Comparison of ENCODE assay signal across 2 cellular contexts in the genomic region with DNA sequence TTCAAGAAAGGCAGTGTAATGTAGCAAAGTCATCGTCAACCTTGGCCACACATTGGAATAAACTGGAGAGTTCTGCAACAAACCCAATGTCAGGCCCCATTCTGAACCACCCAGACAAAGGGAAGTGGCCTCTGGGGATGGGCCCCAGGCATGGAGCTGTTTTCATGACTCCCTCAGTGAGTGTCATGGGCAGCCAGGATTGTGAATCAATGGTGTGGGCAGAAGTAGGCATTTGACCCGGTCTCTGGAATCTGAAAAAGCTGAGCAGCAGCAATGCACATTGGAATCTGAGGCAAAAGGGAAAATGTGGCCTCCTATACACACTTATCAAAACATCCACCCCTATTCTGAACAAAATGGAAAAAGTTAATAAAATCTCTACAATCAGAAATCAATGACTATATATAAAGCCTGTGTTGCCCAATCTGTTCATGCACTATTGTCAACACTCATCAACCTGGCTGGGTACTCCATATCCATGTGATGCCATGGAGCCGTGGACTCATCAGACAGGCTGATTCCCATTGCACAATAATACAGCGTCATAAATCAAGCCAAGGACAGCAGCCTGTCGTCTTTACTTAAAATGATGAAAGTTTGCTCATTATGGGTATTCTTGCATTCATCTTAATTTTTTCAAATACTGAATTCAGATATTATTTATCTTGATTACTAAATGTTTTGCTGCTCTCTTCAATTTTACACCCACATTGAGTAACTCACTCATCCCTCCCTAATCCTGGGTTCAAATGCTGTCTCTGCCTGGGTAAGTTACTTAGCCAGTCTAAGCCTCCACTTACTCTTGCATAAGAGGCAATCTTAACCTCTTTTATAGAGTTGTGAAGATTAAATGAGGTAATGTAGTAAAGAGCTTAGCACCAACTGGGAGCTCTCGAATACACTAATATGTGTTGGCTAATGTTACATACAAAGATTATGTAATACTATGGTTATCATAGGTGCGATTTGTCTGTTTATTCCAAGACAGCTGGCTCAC.
A peak's percentile ranks its signal among the peaks of the same experiment; 100 is the strongest.
TF ChIP-seq lines count a peak whose summit lies in the region.

No MANE protein-coding gene starts in this region.

TF ChIP-seq in K562, 482 proteins besides CTCF, POLR2A, EP300 and RAD21 (continued from another document and continues in another):
- no peak for TF ChIP-seq ZSCAN29 (IDR thresholded peaks at IDR 0.05)
- TF ChIP-seq, protein P1, sequence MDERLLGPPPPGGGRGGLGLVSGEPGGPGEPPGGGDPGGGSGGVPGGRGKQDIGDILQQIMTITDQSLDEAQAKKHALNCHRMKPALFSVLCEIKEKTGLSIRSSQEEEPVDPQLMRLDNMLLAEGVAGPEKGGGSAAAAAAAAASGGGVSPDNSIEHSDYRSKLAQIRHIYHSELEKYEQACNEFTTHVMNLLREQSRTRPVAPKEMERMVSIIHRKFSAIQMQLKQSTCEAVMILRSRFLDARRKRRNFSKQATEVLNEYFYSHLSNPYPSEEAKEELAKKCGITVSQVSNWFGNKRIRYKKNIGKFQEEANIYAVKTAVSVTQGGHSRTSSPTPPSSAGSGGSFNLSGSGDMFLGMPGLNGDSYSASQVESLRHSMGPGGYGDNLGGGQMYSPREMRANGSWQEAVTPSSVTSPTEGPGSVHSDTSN (CRISPR knock-in tag; IDR thresholded peaks at IDR 0.05; ENCODE audit: low read depth): no peak
- TF ChIP-seq, protein P1 (tag; conservative IDR thresholded peaks at IDR 0.05; ENCODE audit: low read depth): peak; percentile 80
- TF ChIP-seq CEBPB (tag; IDR thresholded peaks at IDR 0.05): peak; percentile 92
- no peak for TF ChIP-seq HDAC6 (IDR thresholded peaks at IDR 0.05; ENCODE audit: low read depth, low read length)
- TF ChIP-seq CEBPG (CRISPR knock-in tag; IDR thresholded peaks at IDR 0.05): no peak
- peak; percentile 70 to 76 for TF ChIP-seq CEBPG (tag; conservative IDR thresholded peaks at IDR 0.05 in 1 of 2, IDR thresholded peaks at IDR 0.05 in 1 of 2)
- TF ChIP-seq, protein P2, sequence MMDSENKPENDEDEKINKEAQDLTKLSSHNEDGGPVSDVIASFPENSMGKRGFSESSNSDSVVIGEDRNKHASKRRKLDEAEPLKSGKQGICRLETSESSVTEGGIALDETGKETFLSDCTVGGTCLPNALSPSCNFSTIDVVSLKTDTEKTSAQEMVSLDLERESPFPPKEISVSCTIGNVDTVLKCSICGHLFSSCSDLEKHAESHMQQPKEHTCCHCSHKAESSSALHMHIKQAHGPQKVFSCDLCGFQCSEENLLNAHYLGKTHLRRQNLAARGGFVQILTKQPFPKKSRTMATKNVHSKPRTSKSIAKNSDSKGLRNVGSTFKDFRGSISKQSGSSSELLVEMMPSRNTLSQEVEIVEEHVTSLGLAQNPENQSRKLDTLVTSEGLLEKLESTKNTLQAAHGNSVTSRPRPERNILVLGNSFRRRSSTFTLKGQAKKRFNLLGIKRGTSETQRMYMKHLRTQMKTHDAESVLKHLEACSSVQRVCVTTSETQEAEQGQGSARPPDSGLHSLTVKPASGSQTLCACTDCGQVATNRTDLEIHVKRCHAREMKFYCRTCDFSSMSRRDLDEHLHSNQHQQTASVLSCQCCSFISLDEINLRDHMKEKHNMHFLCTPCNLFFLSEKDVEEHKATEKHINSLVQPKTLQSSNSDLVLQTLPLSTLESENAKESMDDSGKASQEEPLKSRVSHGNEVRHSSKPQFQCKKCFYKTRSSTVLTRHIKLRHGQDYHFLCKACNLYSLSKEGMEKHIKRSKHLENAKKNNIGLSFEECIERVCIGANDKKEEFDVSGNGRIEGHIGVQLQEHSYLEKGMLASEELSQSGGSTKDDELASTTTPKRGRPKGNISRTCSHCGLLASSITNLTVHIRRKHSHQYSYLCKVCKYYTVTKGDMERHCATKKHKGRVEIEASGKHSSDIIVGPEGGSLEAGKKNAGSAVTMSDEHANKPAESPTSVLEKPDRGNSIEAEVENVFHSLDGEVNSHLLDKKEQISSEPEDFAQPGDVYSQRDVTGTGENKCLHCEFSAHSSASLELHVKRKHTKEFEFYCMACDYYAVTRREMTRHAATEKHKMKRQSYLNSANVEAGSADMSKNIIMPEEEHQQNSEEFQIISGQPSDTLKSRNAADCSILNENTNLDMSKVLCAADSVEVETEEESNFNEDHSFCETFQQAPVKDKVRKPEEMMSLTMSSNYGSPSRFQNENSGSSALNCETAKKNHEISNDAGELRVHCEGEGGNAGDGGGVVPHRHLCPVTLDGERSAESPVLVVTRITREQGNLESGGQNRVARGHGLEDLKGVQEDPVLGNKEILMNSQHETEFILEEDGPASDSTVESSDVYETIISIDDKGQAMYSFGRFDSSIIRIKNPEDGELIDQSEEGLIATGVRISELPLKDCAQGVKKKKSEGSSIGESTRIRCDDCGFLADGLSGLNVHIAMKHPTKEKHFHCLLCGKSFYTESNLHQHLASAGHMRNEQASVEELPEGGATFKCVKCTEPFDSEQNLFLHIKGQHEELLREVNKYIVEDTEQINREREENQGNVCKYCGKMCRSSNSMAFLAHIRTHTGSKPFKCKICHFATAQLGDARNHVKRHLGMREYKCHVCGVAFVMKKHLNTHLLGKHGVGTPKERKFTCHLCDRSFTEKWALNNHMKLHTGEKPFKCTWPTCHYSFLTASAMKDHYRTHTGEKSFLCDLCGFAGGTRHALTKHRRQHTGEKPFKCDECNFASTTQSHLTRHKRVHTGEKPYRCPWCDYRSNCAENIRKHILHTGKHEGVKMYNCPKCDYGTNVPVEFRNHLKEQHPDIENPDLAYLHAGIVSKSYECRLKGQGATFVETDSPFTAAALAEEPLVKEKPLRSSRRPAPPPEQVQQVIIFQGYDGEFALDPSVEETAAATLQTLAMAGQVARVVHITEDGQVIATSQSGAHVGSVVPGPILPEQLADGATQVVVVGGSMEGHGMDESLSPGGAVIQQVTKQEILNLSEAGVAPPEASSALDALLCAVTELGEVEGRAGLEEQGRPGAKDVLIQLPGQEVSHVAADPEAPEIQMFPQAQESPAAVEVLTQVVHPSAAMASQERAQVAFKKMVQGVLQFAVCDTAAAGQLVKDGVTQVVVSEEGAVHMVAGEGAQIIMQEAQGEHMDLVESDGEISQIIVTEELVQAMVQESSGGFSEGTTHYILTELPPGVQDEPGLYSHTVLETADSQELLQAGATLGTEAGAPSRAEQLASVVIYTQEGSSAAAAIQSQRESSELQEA (IDR thresholded peaks at IDR 0.05; ENCODE audit: low read depth): no peak
- TF ChIP-seq GABPA (tag; conservative IDR thresholded peaks at IDR 0.05; ENCODE audit: low read depth): no peak
- TF ChIP-seq MCM3 (IDR thresholded peaks at IDR 0.05): no peak
- TF ChIP-seq RBM39 (optimal IDR thresholded peaks at IDR 0.05; ENCODE audit: low read depth, low read length): no peak
- no peak for TF ChIP-seq ZNF778 (CRISPR knock-in tag; IDR thresholded peaks at IDR 0.05)
- no peak for TF ChIP-seq ZBTB7A (IDR thresholded peaks at IDR 0.05; ENCODE audit: borderline replicate concordance, control insufficient read depth, low read depth, low read length)
- TF ChIP-seq MEIS2 (IDR thresholded peaks at IDR 0.05; ENCODE audit: partially characterized antibody): peak; percentile 76

TF ChIP-seq in liver, 16 proteins besides CTCF, POLR2A, EP300 and RAD21 (continued from another document):
- TF ChIP-seq TAF1 (conservative IDR thresholded peaks at IDR 0.05): no peak
- TF ChIP-seq NR2F2 (IDR thresholded peaks at IDR 0.05): no peak
- peak; percentile 55 for TF ChIP-seq YY1 (IDR thresholded peaks at IDR 0.05)
- no peak for TF ChIP-seq REST (IDR thresholded peaks at IDR 0.05)
- TF ChIP-seq, protein P3, sequence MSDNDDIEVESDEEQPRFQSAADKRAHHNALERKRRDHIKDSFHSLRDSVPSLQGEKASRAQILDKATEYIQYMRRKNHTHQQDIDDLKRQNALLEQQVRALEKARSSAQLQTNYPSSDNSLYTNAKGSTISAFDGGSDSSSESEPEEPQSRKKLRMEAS (IDR thresholded peaks at IDR 0.05): peak; percentile 27
- no peak for TF ChIP-seq EGR1 (IDR thresholded peaks at IDR 0.05; ENCODE audit: low read depth in 2 of 2)
- TF ChIP-seq RXRA (IDR thresholded peaks at IDR 0.05): peak; percentile 34 to 76
- TF ChIP-seq ZBTB33 (IDR thresholded peaks at IDR 0.05): peak; percentile 8
- TF ChIP-seq GABPA (IDR thresholded peaks at IDR 0.05 in 1 of 2, conservative IDR thresholded peaks at IDR 0.05 in 1 of 2): no peak
- TF ChIP-seq FOXA1 (IDR thresholded peaks at IDR 0.05): peak; percentile 60
- TF ChIP-seq HNF4A (conservative IDR thresholded peaks at IDR 0.05): peak; percentile 64 to 79
